Comparison of ENCODE assay signal across 14 cellular contexts in genomic region chr2:134146620-134147019, GRCh38.
DNase-seq lines count a peak whose midpoint lies in the region; ATAC-seq, FAIRE-seq and TF ChIP-seq lines count a peak whose summit lies in the region.
"Had no signal": no experiment of that assay in that cellular context is flagged by ENCODE, and none has a peak within 500 bp of the region (broad histone marks: within the 10 kb centered on the region; RNA-seq: fewer than 3 reads in every experiment).

No MANE protein-coding gene starts in this region.

- H3K36me3 ChIP-seq in astrocyte (ENCODE audit: insufficient read depth, low read length), result no peaks in the 10 kb centered on the region
- H3K36me3 ChIP-seq: adrenal gland had no signal

- H3K9me3 Mint-ChIP-seq in H9 (no peaks in the 10 kb centered on the region; a peak in 1 of 5 replicates), astrocyte (ENCODE audit: unreplicated experiment) (no peaks in the 10 kb centered on the region)

- no peak overlapping the region for H4K8ac ChIP-seq in H9 (replicated peaks; ENCODE audit: insufficient read length, low read depth, low read length)

- H3K27me3 Mint-ChIP-seq in H9 (ENCODE audit: low read depth) (no peaks in the 10 kb centered on the region; the same call in 1 of the 2 replicates), astrocyte (ENCODE audit: low read depth, unreplicated experiment) (no peaks in the 10 kb centered on the region)

- H3K23me2 ChIP-seq in H9 (ENCODE audit: insufficient read length, low read depth, low read length, poor library complexity, severe bottlenecking), result no peaks in the 10 kb centered on the region

- no peak overlapping the region for H3K4me2 ChIP-seq in H9 (ENCODE audit: insufficient read depth, insufficient read length, low read length)
- H3K4me2 ChIP-seq in astrocyte (ENCODE audit: low read length), result peak overlapping the region; percentile 56

- H3K36me3 Mint-ChIP-seq in H9 (ENCODE audit: insufficient read depth in 1 of 3, low read depth in 3 of 3) (peaks cover 0 to 7% (median 3%) of the 10 kb centered on the region in 3 experiments; a peak in 5 of 7 replicates), astrocyte (ENCODE audit: low read depth, unreplicated experiment) (no peaks in the 10 kb centered on the region)

- no peak overlapping the region for H3K56ac ChIP-seq in H9 (ENCODE audit: insufficient read length, low read depth, low read length)

- peaks cover 2% of the 10 kb centered on the region; the same call in 1 of the 2 replicates for H3K79me2 ChIP-seq in H9 (ENCODE audit: insufficient read depth, low read length)
- peaks cover 22% of the 10 kb centered on the region for H3K79me2 ChIP-seq in astrocyte (ENCODE audit: insufficient read depth, low read length)

- no peaks in the 10 kb centered on the region for H4K20me1 ChIP-seq in H9 (ENCODE audit: control insufficient read depth, insufficient read depth, insufficient read length)
- no peaks in the 10 kb centered on the region for H4K20me1 ChIP-seq in astrocyte (ENCODE audit: insufficient read depth, low read length)

- no CpG with 5 or more reads among the region's 5 CpGs for WGBS in H9 (ENCODE audit: extremely low coverage, insufficient read length, low lambda C conversion rate)

- no peak overlapping the region for H3K18ac ChIP-seq in H9 (ENCODE audit: insufficient read length, low read depth, low read length)

- H3K4me3 ChIP-seq in AG10803 (ENCODE audit: low read length), result no peak overlapping the region; the same call in 1 of the 2 replicates
- no peak overlapping the region for H3K4me3 ChIP-seq in astrocyte (ENCODE audit: insufficient read depth, low read depth, low read length)
- H3K4me3 ChIP-seq: adrenal gland, heart left ventricle had no signal

- TF ChIP-seq CTCF in AG10803 (conservative IDR thresholded peaks at IDR 0.05; ENCODE audit: low read length) (no peak), H9 (conservative IDR thresholded peaks at IDR 0.05) (no peak), astrocyte (IDR thresholded peaks at IDR 0.05; ENCODE audit: insufficient read depth, low read depth, low read length) (no peak), GM20000 (IDR thresholded peaks at IDR 0.05; ENCODE audit: extremely low read depth, missing control alignments) (no peak)

- H3K9ac ChIP-seq in H9 (ENCODE audit: extremely low read depth, insufficient read length, low read length), result no peak overlapping the region
- H3K9ac ChIP-seq in astrocyte (ENCODE audit: low read length), result no peak overlapping the region

- H3K27ac ChIP-seq in H9 (ENCODE audit: insufficient read length, low read depth, low read length) (no peak overlapping the region), astrocyte (ENCODE audit: low read depth, low read length) (no peak overlapping the region)
- H3K27ac ChIP-seq: adrenal gland, heart left ventricle had no signal

- H2BK120ac ChIP-seq in H9 (ENCODE audit: low read depth, low read length, poor library complexity, severe bottlenecking), result no peak overlapping the region

- no peak overlapping the region for H2BK12ac ChIP-seq in H9 (ENCODE audit: insufficient read length, low read depth, low read length)

- no peak overlapping the region for H4K91ac ChIP-seq in H9 (ENCODE audit: insufficient read length, low read depth, low read length)

- no peak overlapping the region for H2AFZ ChIP-seq in H9 (ENCODE audit: low read length)
- peak overlapping the region; percentile 30 for H2AFZ ChIP-seq in astrocyte (ENCODE audit: low read depth, low read length)

- no peak overlapping the region for H4K5ac ChIP-seq in H9 (ENCODE audit: insufficient read length, low read depth, low read length)

- H3T11ph ChIP-seq in H9 (ENCODE audit: low read length), result no peak overlapping the region

- H2BK15ac ChIP-seq in H9 (ENCODE audit: low read depth, low read length), result no peak overlapping the region

- H3K9me3 ChIP-seq in H9 (ENCODE audit: control insufficient read depth, low read depth, low read length), result no peaks in the 10 kb centered on the region
- no peaks in the 10 kb centered on the region for H3K9me3 ChIP-seq in astrocyte (ENCODE audit: insufficient read depth, low read depth, low read length)
- H3K9me3 ChIP-seq: adrenal gland, heart left ventricle had no signal

- H3K27me3 ChIP-seq in H9 (ENCODE audit: insufficient read depth, low read length) (no peaks in the 10 kb centered on the region), astrocyte (ENCODE audit: insufficient read depth, low read length) (no peaks in the 10 kb centered on the region)
- H3K27me3 ChIP-seq: adrenal gland, heart left ventricle had no signal

- H3K23ac ChIP-seq in H9 (ENCODE audit: insufficient read length, low read depth, low read length), result no peak overlapping the region

- H3K79me1 ChIP-seq in H9 (ENCODE audit: insufficient read depth, low read depth, low read length, poor library complexity, severe bottlenecking), result peaks cover 2% of the 10 kb centered on the region

- no peak overlapping the region; a peak in 1 of 7 replicates for H3K27ac Mint-ChIP-seq in H9
- H3K27ac Mint-ChIP-seq in astrocyte (ENCODE audit: unreplicated experiment), result peak overlapping the region; percentile 37

- H3K4me1 ChIP-seq in H9 (ENCODE audit: insufficient read depth, low read length), result peaks cover 10% of the 10 kb centered on the region; the same call in 1 of the 2 replicates
- peaks cover 12% of the 10 kb centered on the region for H3K4me1 ChIP-seq in astrocyte (ENCODE audit: insufficient read depth, low read length)

- H3K4me3 Mint-ChIP-seq in H9 (no peak overlapping the region), astrocyte (ENCODE audit: unreplicated experiment) (no peak overlapping the region)

- H3K14ac ChIP-seq in H9 (ENCODE audit: insufficient read depth, low read length), result no peak overlapping the region

- no peak overlapping the region for H3K4ac ChIP-seq in H9 (ENCODE audit: low read depth, low read length)

- FAIRE-seq in astrocyte (lab: Jason Lieb, UNC), result no peak
- FAIRE-seq: TTC549 had no signal

- H3K4me1 Mint-ChIP-seq in H9 (peaks cover 61 to 62% of the 10 kb centered on the region in 2 experiments), astrocyte (ENCODE audit: low read depth, unreplicated experiment) (peaks cover 66% of the 10 kb centered on the region)

- no peak overlapping the region for H2BK5ac ChIP-seq in H9 (ENCODE audit: insufficient read length, low read length)

- DNase-seq in AG10803 (ENCODE audit: low read depth), result peak; percentile 79
- peak; percentile 40 for DNase-seq in H9
- DNase-seq in astrocyte (ENCODE audit: low read depth), result peak; percentile 72
- peak; percentile 68 for DNase-seq in iris pigment epithelial cell (ENCODE audit: low read depth)
- DNase-seq in NCI-H446 (lab: John Stamatoyannopoulos, UW), result no peak
- no peak for DNase-seq in GM20000 (ENCODE audit: low spot score)
- no peak for DNase-seq in NCI-H187 (lab: John Stamatoyannopoulos, UW)
- DNase-seq: adrenal gland; heart left ventricle; NCI-H510A treated with DMSO at 0.1 percent for 48 hours; stimulated activated naive CD4-positive, alpha-beta T cell had no signal

- no peak overlapping the region for H2AK5ac ChIP-seq in H9 (ENCODE audit: insufficient read length, low read length)

- ATAC-seq in GM19463 (IDR thresholded peaks at IDR 0.05; ENCODE audit: unreplicated experiment), result no peak
- ATAC-seq: Right ventricle myocardium inferior had no signal

- no peak overlapping the region for H2BK20ac ChIP-seq in H9 (ENCODE audit: low read depth, low read length, poor library complexity, severe bottlenecking)

Comparison
In these comparisons a context has a peak if more than half of its experiments do, and no peak if none do; other contexts are left out.
1. DNase-seq: peak in AG10803 (single experiment), H9 (single experiment), astrocyte (single experiment) and iris pigment epithelial cell (single experiment); none in NCI-H446 (0 of 2), GM20000 (single experiment) and NCI-H187 (0 of 2).